ENCODE assay signal across 32 cellular contexts in the genomic region with DNA sequence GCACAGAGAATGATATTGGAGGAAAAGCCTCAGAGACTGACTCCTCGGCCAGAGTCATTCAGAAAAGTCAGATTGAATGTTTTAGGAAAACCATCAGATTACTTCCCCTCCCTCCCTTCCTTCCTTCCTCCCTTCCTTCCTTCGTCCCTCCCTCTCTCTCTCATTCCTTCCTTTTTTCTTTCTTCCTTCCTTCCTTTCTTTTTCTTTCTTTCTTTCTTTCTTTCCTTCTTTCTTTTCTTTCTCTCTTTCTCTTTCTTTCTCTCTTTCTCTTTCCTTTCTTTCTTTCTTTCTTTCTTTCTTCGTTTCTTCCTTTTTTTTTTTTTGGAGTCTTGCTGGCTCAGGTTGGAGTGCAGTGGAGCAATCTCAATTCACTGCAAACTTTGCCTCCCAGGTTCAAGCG. TPM values are rescaled to one million over a fixed set of nuclear protein-coding genes. Genes with fewer than 3 reads are reported as not detected.
"Had no signal": no experiment of that assay in that cellular context is flagged by ENCODE, and none has a peak within 500 bp of the region (broad histone marks: within the 10 kb centered on the region; RNA-seq: fewer than 3 reads in every experiment).

No MANE protein-coding gene starts in this region.

- H3K36me3 Mint-ChIP-seq: activated naive CD4-positive, alpha-beta T cell treated with anti-CD3 and anti-CD28 coated beads, Interleukin-2, amount 10 ng/mL, durations not matched to agents 7 days and 5 days; activated naive CD4-positive, alpha-beta T cell treated with anti-CD3 and anti-CD28 coated beads, Interleukin-2, amount 50 U/mL, for 72 hours had no signal

- H3K4me3 ChIP-seq: adrenal gland, body of pancreas, esophagus muscularis mucosa, gastrocnemius medialis, heart right ventricle, hepatocyte had no signal

- H3K9me3 Mint-ChIP-seq: activated B cell treated with CpG ODN at 0.5 μM for 24 hours; activated CD4-positive, alpha-beta memory T cell treated with anti-CD3 and anti-CD28 coated beads, Interleukin-2, amount 10 ng/mL, durations not matched to agents 7 days and 5 days; activated naive CD4-positive, alpha-beta T cell treated with anti-CD3 and anti-CD28 coated beads, Interleukin-2, amount 10 ng/mL, durations not matched to agents 7 days and 5 days; activated naive CD4-positive, alpha-beta T cell treated with anti-CD3 and anti-CD28 coated beads, Interleukin-2, amount 50 U/mL, for 72 hours; effector memory CD8-positive, alpha-beta T cell; T-helper 2 cell treated with Interferon-gamma antibody and Interleukin-4, amounts not matched to agents 5 μg/mL and 100 μg/mL, for 36 hours had no signal

- H3K4me1 ChIP-seq: body of pancreas, esophagus muscularis mucosa, foreskin keratinocyte, gastrocnemius medialis had no signal

- DNase-seq: activated B cell treated with CpG ODN at 0.5 μM for 24 hours; activated CD4-positive, alpha-beta memory T cell treated with anti-CD3 and anti-CD28 coated beads, Interleukin-2, amount 10 ng/mL, durations not matched to agents 7 days and 5 days; activated CD4-positive, alpha-beta T cell treated with anti-CD3 and anti-CD28 coated beads for 48 hours; activated CD8-positive, alpha-beta memory T cell treated with anti-CD3 and anti-CD28 coated beads, Interleukin-2, amount 50 U/mL, for 4 hours; activated gamma-delta T cell; activated naive CD4-positive, alpha-beta T cell; activated naive CD4-positive, alpha-beta T cell treated with anti-CD3 and anti-CD28 coated beads, Interleukin-2, amount 10 ng/mL, durations not matched to agents 7 days and 5 days; activated T-cell treated with anti-CD3 and anti-CD28 coated beads, Interleukin-2, amount 50 U/mL, for 1 hour; activated T-cell treated with anti-CD3 and anti-CD28 coated beads, Interleukin-2, amount 50 U/mL, for 48 hours; adrenal gland; amygdala; aorta; body of pancreas; caudate nucleus; cortex of kidney; dermis blood vessel endothelial cell; effector CD4-positive, alpha-beta T cell; effector memory CD8-positive, alpha-beta T cell; erythroblast; foreskin keratinocyte; gastrocnemius medialis; heart right ventricle; T-helper 17 cell; T1000; WERI-Rb-1 had no signal

- ATAC-seq: activated CD4-positive, CD25-positive, alpha-beta regulatory T cell treated with anti-CD3 and anti-CD28 coated beads, Interleukin-2, amount 50 U/mL, for 24 hours; activated naive CD4-positive, alpha-beta T cell treated with anti-CD3 and anti-CD28 coated beads, Interleukin-2, amount 50 U/mL, for 72 hours; body of pancreas; effector memory CD8-positive, alpha-beta T cell; foreskin keratinocyte; gastrocnemius medialis; heart right ventricle; T-helper 17 cell had no signal

- H3K9me3 ChIP-seq: adrenal gland, body of pancreas, esophagus muscularis mucosa, gastrocnemius medialis, heart right ventricle had no signal

- H3K36me3 ChIP-seq: adrenal gland, esophagus muscularis mucosa, gastrocnemius medialis, heart right ventricle, WERI-Rb-1 had no signal

- H3K4me3 Mint-ChIP-seq: activated B cell treated with CpG ODN at 0.5 μM for 24 hours; activated CD4-positive, alpha-beta memory T cell treated with anti-CD3 and anti-CD28 coated beads, Interleukin-2, amount 10 ng/mL, durations not matched to agents 7 days and 5 days; activated naive CD4-positive, alpha-beta T cell treated with anti-CD3 and anti-CD28 coated beads, Interleukin-2, amount 10 ng/mL, durations not matched to agents 7 days and 5 days; effector memory CD8-positive, alpha-beta T cell; T-helper 17 cell; T-helper 2 cell treated with Interferon-gamma antibody and Interleukin-4, amounts not matched to agents 5 μg/mL and 100 μg/mL, for 36 hours had no signal

- H3K27ac Mint-ChIP-seq: activated B cell treated with CpG ODN at 0.5 μM for 24 hours; activated CD4-positive, alpha-beta memory T cell treated with anti-CD3 and anti-CD28 coated beads, Interleukin-2, amount 10 ng/mL, durations not matched to agents 7 days and 5 days; activated naive CD4-positive, alpha-beta T cell treated with anti-CD3 and anti-CD28 coated beads, Interleukin-2, amount 10 ng/mL, durations not matched to agents 7 days and 5 days; effector memory CD8-positive, alpha-beta T cell; T-helper 17 cell; T-helper 2 cell treated with Interferon-gamma antibody and Interleukin-4, amounts not matched to agents 5 μg/mL and 100 μg/mL, for 36 hours had no signal

- H3K27me3 ChIP-seq: body of pancreas had no signal

- H3K4me2 ChIP-seq: hepatocyte had no signal

- H3K27ac ChIP-seq: adrenal gland, body of pancreas, esophagus muscularis mucosa, foreskin keratinocyte, gastrocnemius medialis, heart right ventricle, hepatocyte, WERI-Rb-1 had no signal

RNA-seq across cellular contexts. Expression of a gene that starts 7.4 kb away (rescaled TPM):
- total RNA-seq: activated B cell treated with CpG ODN at 0.5 μM for 24 hours, adrenal gland, aorta, body of pancreas, chondrocyte, dermis blood vessel endothelial cell, esophagus muscularis mucosa, foreskin keratinocyte, gastrocnemius medialis, glomerular endothelial cell, heart right ventricle, hepatocyte, T-helper 17 cell had no signal
